In genomic region chr16:84176192-84177053, GRCh38 we compare ENCODE assay signal across 13 cellular contexts. TPM values are rescaled to one million over a fixed set of nuclear protein-coding genes. Genes with fewer than 3 reads are reported as not detected.
DNase-seq lines count a peak whose midpoint lies in the region; ATAC-seq, FAIRE-seq and TF ChIP-seq lines count a peak whose summit lies in the region.
"Had no signal": no experiment of that assay in that cellular context is flagged by ENCODE, and none has a peak within 500 bp of the region (broad histone marks: within the 10 kb centered on the region; RNA-seq: fewer than 3 reads in every experiment).

No MANE protein-coding gene starts in this region.

- H3K4me3 ChIP-seq in HL-60 (replicated peaks; ENCODE audit: insufficient read depth, low read length), result no peak overlapping the region
- H3K4me3 ChIP-seq in HepG2 (replicated peaks in 1 of 3; ENCODE audit: insufficient read depth in 1 of 3, low read depth in 2 of 3, low read length in 3 of 3), result peak overlapping the region; percentile 10 to 61 (median 38)
- no peak overlapping the region for H3K4me3 ChIP-seq in spleen

- TF ChIP-seq RAD21 in HepG2 (CRISPR knock-in tag; IDR thresholded peaks at IDR 0.05), result no peak

- H2AFZ ChIP-seq in HepG2 (ENCODE audit: low read length), result no peak overlapping the region

- H3K9me3 ChIP-seq in HepG2 (ENCODE audit: low read length) (no peaks in the 10 kb centered on the region), spleen (no peaks in the 10 kb centered on the region)

- no peak overlapping the region for H3K4me3 Mint-ChIP-seq in chondrocyte (ENCODE audit: unreplicated experiment)
- H3K4me3 Mint-ChIP-seq in activated CD4-positive, alpha-beta T cell treated with anti-CD3 and anti-CD28 coated beads, Interleukin-2, amount 10 ng/mL, durations not matched to agents 24 days and 14 days, result no peak overlapping the region
- no peak overlapping the region for H3K4me3 Mint-ChIP-seq in effector memory CD8-positive, alpha-beta T cell
- H3K4me3 Mint-ChIP-seq in activated CD4-positive, alpha-beta memory T cell treated with anti-CD3 and anti-CD28 coated beads, Interleukin-2, amount 10 ng/mL, durations not matched to agents 7 days and 5 days, result no peak overlapping the region
- H3K4me3 Mint-ChIP-seq: activated T-cell treated with anti-CD3 and anti-CD28 coated beads, Interleukin-2, amount 50 U/mL, for 4 hours had no signal

- POLR2A ChIA-PET in HepG2 (lab: Yijun Ruan, JAX), result interaction anchor here (0.8 to 2.6 kb wide), 9 partner anchors 11 to 222 kb away, joined by 3 to 18 read pairs (median 4); partner anchors contain the start of genes DNAAF1, HSDL1, MBTPS1 and TAF1C
- POLR2A ChIA-PET in activated CD4-positive, alpha-beta memory T cell treated with anti-CD3 and anti-CD28 coated beads, Interleukin-2, amount 10 ng/mL, durations not matched to agents 7 days and 5 days (lab: Charles Lee), result interaction anchor here (1.2 to 2.0 kb wide), 4 partner anchors 11 to 92 kb away, joined by 3 to 6 read pairs (median 4); partner anchors contain the start of genes DNAAF1, HSDL1 and TAF1C

- TF ChIP-seq EP300 in HepG2 (IDR thresholded peaks at IDR 0.05; ENCODE audit: low read depth in 2 of 2, low read length in 2 of 2), result no peak
- TF ChIP-seq EP300 in HepG2 (CRISPR knock-in tag; IDR thresholded peaks at IDR 0.05; ENCODE audit: borderline replicate concordance), result no peak

- WGBS in HepG2 (ENCODE audit: low lambda C conversion rate), result 3% methylated on average over 12 of the region's 18 CpGs
- WGBS in spleen, 5 donors, result 44 to 84% (median 73%) methylated on average over 12 to 18 of the region's 18 CpGs

- H3K36me3 ChIP-seq in HepG2 (replicated peaks in 1 of 2; ENCODE audit: control insufficient read depth in 1 of 2, insufficient read depth in 2 of 2, low read length in 2 of 2), result peaks cover 9 to 22% of the 10 kb centered on the region in 2 experiments; a peak in 4 of 5 replicates
- H3K36me3 ChIP-seq in spleen, result peaks cover 0 to 45% (median 38%) of the 10 kb centered on the region in 6 donors

- intact Hi-C loops in HepG2 (cut with micrococcal nuclease; ENCODE audit: unreplicated experiment), result loop anchor here (5.0 kb wide), 1 partner anchor 224 kb away; the partner anchor contains the start of gene OSGIN1
- intact Hi-C loops in spleen (cut with DNase I; ENCODE audit: low total_unique reads), result loop anchor here (10.0 kb wide), 2 partner anchors 92 to 222 kb away; partner anchors contain the start of gene OSGIN1
- intact Hi-C loops in activated CD4-positive, alpha-beta T cell treated with anti-CD3 and anti-CD28 coated beads, Interleukin-2, amount 10 ng/mL, durations not matched to agents 24 days and 14 days (cut with micrococcal nuclease), result no loop called here

- H3K4me2 ChIP-seq in HepG2 (ENCODE audit: low read depth, low read length), result peak overlapping the region; percentile 75

- no peak for FAIRE-seq in HepG2 (lab: Jason Lieb, UNC)

- no TSS peak for BruUV-seq in HepG2 (replicated peaks; lab: Mats Ljungman, UMichigan)

- no peaks in the 10 kb centered on the region for H3K36me3 Mint-ChIP-seq in chondrocyte (ENCODE audit: low read depth)
- H3K36me3 Mint-ChIP-seq in activated CD4-positive, alpha-beta T cell treated with anti-CD3 and anti-CD28 coated beads, Interleukin-2, amount 10 ng/mL, durations not matched to agents 24 days and 14 days (ENCODE audit: low read depth), result peaks cover 12% of the 10 kb centered on the region
- H3K36me3 Mint-ChIP-seq in effector memory CD8-positive, alpha-beta T cell (ENCODE audit: insufficient read depth), result peaks cover 11% of the 10 kb centered on the region
- H3K36me3 Mint-ChIP-seq in activated CD4-positive, alpha-beta memory T cell treated with anti-CD3 and anti-CD28 coated beads, Interleukin-2, amount 10 ng/mL, durations not matched to agents 7 days and 5 days (ENCODE audit: low read depth), result peaks cover 5% of the 10 kb centered on the region

- no peaks in the 10 kb centered on the region for H3K27me3 Mint-ChIP-seq in chondrocyte (ENCODE audit: low read depth)
- peaks cover 3% of the 10 kb centered on the region for H3K27me3 Mint-ChIP-seq in activated CD4-positive, alpha-beta T cell treated with anti-CD3 and anti-CD28 coated beads, Interleukin-2, amount 10 ng/mL, durations not matched to agents 24 days and 14 days
- peaks cover 11 to 15% of the 10 kb centered on the region in 2 donors for H3K27me3 Mint-ChIP-seq in effector memory CD8-positive, alpha-beta T cell
- peaks cover 11% of the 10 kb centered on the region for H3K27me3 Mint-ChIP-seq in activated CD4-positive, alpha-beta memory T cell treated with anti-CD3 and anti-CD28 coated beads, Interleukin-2, amount 10 ng/mL, durations not matched to agents 7 days and 5 days

- CTCF ChIA-PET in HepG2 (lab: Yijun Ruan, JAX; ENCODE audit: low intra/inter-chr PET ratio, low total read pairs), result interaction anchor here (1.6 kb wide), 1 partner anchor 92 kb away, joined by 23 read pairs; no protein-coding TSS in a partner anchor
- CTCF ChIA-PET in activated CD4-positive, alpha-beta memory T cell treated with anti-CD3 and anti-CD28 coated beads, Interleukin-2, amount 10 ng/mL, durations not matched to agents 7 days and 5 days (lab: Charles Lee), result interaction anchor here (0.9 to 4.4 kb wide), 10 partner anchors 10 to 220 kb away, joined by 3 to 49 read pairs (median 5); partner anchors contain the start of genes MBTPS1 and TAF1C

- peak overlapping the region; percentile 25; the same call in 1 of the 2 replicates for H3K9ac ChIP-seq in HepG2 (ENCODE audit: insufficient read depth, low read depth, low read length)

- TF ChIP-seq POLR2A in HepG2 (IDR thresholded peaks at IDR 0.05; ENCODE audit: insufficient read depth in 1 of 2, low read depth in 2 of 2, low read length in 2 of 2) (peak; percentile 8 to 42; a peak in 2 of 4 replicates), spleen (IDR thresholded peaks at IDR 0.05) (no peak)

- peaks cover 37% of the 10 kb centered on the region for H3K4me1 ChIP-seq in HepG2 (ENCODE audit: insufficient read depth, low read length)
- peaks cover 22 to 68% (median 48%) of the 10 kb centered on the region in 6 donors for H3K4me1 ChIP-seq in spleen

- no peaks in the 10 kb centered on the region for H3K9me3 Mint-ChIP-seq in chondrocyte (ENCODE audit: low read depth)
- no peaks in the 10 kb centered on the region for H3K9me3 Mint-ChIP-seq in activated CD4-positive, alpha-beta T cell treated with anti-CD3 and anti-CD28 coated beads, Interleukin-2, amount 10 ng/mL, durations not matched to agents 24 days and 14 days
- H3K9me3 Mint-ChIP-seq in effector memory CD8-positive, alpha-beta T cell, result no peaks in the 10 kb centered on the region
- no peaks in the 10 kb centered on the region for H3K9me3 Mint-ChIP-seq in activated CD4-positive, alpha-beta memory T cell treated with anti-CD3 and anti-CD28 coated beads, Interleukin-2, amount 10 ng/mL, durations not matched to agents 7 days and 5 days
- H3K9me3 Mint-ChIP-seq: activated T-cell treated with anti-CD3 and anti-CD28 coated beads, Interleukin-2, amount 50 U/mL, for 4 hours had no signal

- peaks cover 27% of the 10 kb centered on the region for H3K4me1 Mint-ChIP-seq in chondrocyte (ENCODE audit: low read depth)
- peaks cover 11% of the 10 kb centered on the region for H3K4me1 Mint-ChIP-seq in activated CD4-positive, alpha-beta T cell treated with anti-CD3 and anti-CD28 coated beads, Interleukin-2, amount 10 ng/mL, durations not matched to agents 24 days and 14 days
- H3K4me1 Mint-ChIP-seq in effector memory CD8-positive, alpha-beta T cell (ENCODE audit: low read depth in 2 of 2), result peaks cover 5 to 6% of the 10 kb centered on the region in 2 donors
- peaks cover 2% of the 10 kb centered on the region for H3K4me1 Mint-ChIP-seq in activated CD4-positive, alpha-beta memory T cell treated with anti-CD3 and anti-CD28 coated beads, Interleukin-2, amount 10 ng/mL, durations not matched to agents 7 days and 5 days

- H3K27ac ChIP-seq in HL-60 (replicated peaks) (peak overlapping the region; percentile 75), HepG2 (ENCODE audit: extremely low read length, insufficient read depth, low read length) (peak overlapping the region; percentile 43), spleen (peak overlapping the region; percentile 19 to 84 (median 75))

- peak; percentile 50 for ATAC-seq in HepG2
- no peak for ATAC-seq in effector memory CD8-positive, alpha-beta T cell (replicated peaks)

- no peaks in the 10 kb centered on the region for H4K20me1 ChIP-seq in HepG2 (ENCODE audit: insufficient read depth, low read length)

- no peaks in the 10 kb centered on the region for H3K27me3 ChIP-seq in HL-60 (ENCODE audit: insufficient read depth, poor library complexity, severe bottlenecking)
- peaks cover 1 to 6% of the 10 kb centered on the region in 2 experiments; a peak in 3 of 5 replicates for H3K27me3 ChIP-seq in HepG2 (ENCODE audit: control insufficient read depth in 1 of 2, insufficient read depth in 2 of 2, low read length in 2 of 2)
- H3K27me3 ChIP-seq in spleen (replicated peaks in 1 of 7), result peaks cover 0 to 1% (median 0%) of the 10 kb centered on the region in 7 donors

- no peak for TF ChIP-seq CTCF in HL-60 (IDR thresholded peaks at IDR 0.05; ENCODE audit: insufficient read depth, low read length)
- no peak for TF ChIP-seq CTCF in chondrocyte (IDR thresholded peaks at IDR 0.05)
- TF ChIP-seq CTCF in HepG2 (CRISPR knock-in tag; IDR thresholded peaks at IDR 0.05), result no peak
- TF ChIP-seq CTCF in spleen (IDR thresholded peaks at IDR 0.05 in 8 of 11, conservative IDR thresholded peaks at IDR 0.05 in 3 of 11), result no peak

- DNase-seq in HL-60 (ENCODE audit: low read depth in 1 of 2, low spot score in 1 of 2) (peak in 1 of 2 experiments; percentile 7), chondrocyte (ENCODE audit: low spot score) (no peak), HepG2 (ENCODE audit: low spot score) (peak; percentile 31), spleen (no peak), NCI-H510A treated with DMSO at 0.1 percent for 48 hours (lab: John Stamatoyannopoulos, UW) (no peak)
- DNase-seq in activated CD4-positive, alpha-beta T cell treated with anti-CD3 and anti-CD28 coated beads, Interleukin-2, amount 10 ng/mL, durations not matched to agents 24 days and 14 days, result no peak
- no peak for DNase-seq in effector memory CD8-positive, alpha-beta T cell
- DNase-seq in activated CD4-positive, alpha-beta memory T cell treated with anti-CD3 and anti-CD28 coated beads, Interleukin-2, amount 10 ng/mL, durations not matched to agents 7 days and 5 days, result no peak
- DNase-seq: activated T-cell treated with anti-CD3 and anti-CD28 coated beads, Interleukin-2, amount 50 U/mL, for 4 hours had no signal

- no peaks in the 10 kb centered on the region for H3K79me2 ChIP-seq in HepG2 (ENCODE audit: insufficient read depth, low read length)

- H3K27ac Mint-ChIP-seq in chondrocyte (ENCODE audit: unreplicated experiment), result peak overlapping the region; percentile 92
- H3K27ac Mint-ChIP-seq in activated CD4-positive, alpha-beta T cell treated with anti-CD3 and anti-CD28 coated beads, Interleukin-2, amount 10 ng/mL, durations not matched to agents 24 days and 14 days, result no peak overlapping the region
- no peak overlapping the region for H3K27ac Mint-ChIP-seq in effector memory CD8-positive, alpha-beta T cell
- no peak overlapping the region for H3K27ac Mint-ChIP-seq in activated CD4-positive, alpha-beta memory T cell treated with anti-CD3 and anti-CD28 coated beads, Interleukin-2, amount 10 ng/mL, durations not matched to agents 7 days and 5 days

- in situ Hi-C loops in HepG2 (cut with HindIII; ENCODE audit: extremely low pct_ligation_motif_present, low pct_unique_long_range_greater_than_20kb), result loop anchor here (5.0 to 25.0 kb wide), 2 partner anchors 89 to 214 kb away; partner anchors contain the start of genes NECAB2 and OSGIN1

RNA-seq across cellular contexts. Expression of gene TAF1C, which starts 10.4 kb away (rescaled TPM):
- total RNA-seq in chondrocyte (22.2 to 33.9 TPM (median 26.9 TPM) in 3 replicates), HepG2 (2016; rRNA removed; fragmentation: Illumina TruSeq; extraction: Trizol) (8.3 and 15.6 TPM in 2 replicates), spleen (100 to 1,000 TPM in 2 of 7 donors, 10 to 100 TPM in 5; 60.3 to 133 (median 76.6) TPM)
- 9.0 and 11.9 TPM in 2 replicates for total RNA-seq in HepG2 (2016; cell fraction: cytosol; rRNA removed; fragmentation: Illumina TruSeq; extraction: Trizol; ENCODE audit: low read depth)
- 5.7 and 17.7 TPM in 2 replicates for total RNA-seq in HepG2 (2016; cell fraction: insoluble cytoplasmic fraction; rRNA removed; fragmentation: Illumina TruSeq; extraction: Trizol)
- 9.2 and 10.3 TPM in 2 replicates for total RNA-seq in HepG2 (2016; cell fraction: membrane; rRNA removed; fragmentation: Illumina TruSeq; extraction: Trizol)
- 33.5 and 39.8 TPM in 2 replicates for total RNA-seq in HepG2 (2016; cell fraction: nucleus; rRNA removed; fragmentation: Illumina TruSeq; extraction: Trizol)
- polyA plus RNA-seq in HepG2 (2011; rRNA removed) (20.8 and 25.2 TPM in 2 replicates), spleen (100 to 1,000 TPM in 1 of 3 donors, 10 to 100 TPM in 2; 31.4 to 125 (median 70.6) TPM)
- 6.5 and 8.8 TPM in 2 replicates for polyA plus RNA-seq in HepG2 (2011; cell fraction: cytosol; rRNA removed)
- 318 and 424 TPM in 2 replicates for polyA plus RNA-seq in HepG2 (2011; cell fraction: nucleus; rRNA removed)
- polyA plus RNA-seq in HepG2 (2012), result 24.5 and 34.3 TPM in 2 replicates
- 1.1 and 1.7 TPM in 2 replicates for polyA plus RNA-seq in HepG2 (2016; cell fraction: cytosol; fragmentation: Illumina TruSeq; extraction: Trizol; ENCODE audit: low read depth)
- polyA plus RNA-seq in HepG2 (2016; cell fraction: insoluble cytoplasmic fraction; fragmentation: Illumina TruSeq; extraction: Trizol; ENCODE audit: low read depth), result 9.1 and 13.0 TPM in 2 replicates
- polyA plus RNA-seq in HepG2 (2016; cell fraction: membrane; fragmentation: Illumina TruSeq; extraction: Trizol; ENCODE audit: low read depth), result 1.9 and 2.6 TPM in 2 replicates
- polyA plus RNA-seq in HepG2 (2016; cell fraction: nucleus; fragmentation: Illumina TruSeq; extraction: Trizol; ENCODE audit: insufficient read depth, low read depth), result 119 and 132 TPM in 2 replicates
- polyA minus RNA-seq in HepG2 (2011; rRNA and poly(A)+ RNA removed; ENCODE audit: low replicate concordance), result 40.8 and 57.1 TPM in 2 replicates
- 4.0 and 5.1 TPM in 2 replicates for polyA minus RNA-seq in HepG2 (2011; cell fraction: cytosol; rRNA and poly(A)+ RNA removed)
- polyA minus RNA-seq in HepG2 (2011; cell fraction: nucleus; rRNA and poly(A)+ RNA removed), result 62.5 and 75.1 TPM in 2 replicates
- total RNA-seq in activated CD4-positive, alpha-beta T cell treated with anti-CD3 and anti-CD28 coated beads, Interleukin-2, amount 10 ng/mL, durations not matched to agents 24 days and 14 days, result 60.3 and 61.1 TPM in 2 replicates
- total RNA-seq in activated CD4-positive, alpha-beta memory T cell treated with anti-CD3 and anti-CD28 coated beads, Interleukin-2, amount 10 ng/mL, durations not matched to agents 7 days and 5 days, result 10 to 100 TPM; 47.2 to 51.9 TPM

RNA-seq across cellular contexts. Expression of gene ADAD2, which starts 14.5 kb away (rescaled TPM):
- total RNA-seq in chondrocyte (not detected in 3 replicates), HepG2 (2016; rRNA removed; fragmentation: Illumina TruSeq; extraction: Trizol) (not detected in 2 replicates), spleen (10 to 100 TPM in 1 of 7 donors, 1 to 10 TPM in 6; 2.8 to 24.1 (median 6.4) TPM)
- not detected in 2 replicates for total RNA-seq in HepG2 (2016; cell fraction: cytosol; rRNA removed; fragmentation: Illumina TruSeq; extraction: Trizol; ENCODE audit: low read depth)
- not detected in 2 replicates for total RNA-seq in HepG2 (2016; cell fraction: insoluble cytoplasmic fraction; rRNA removed; fragmentation: Illumina TruSeq; extraction: Trizol)
- total RNA-seq in HepG2 (2016; cell fraction: membrane; rRNA removed; fragmentation: Illumina TruSeq; extraction: Trizol), result not detected in 2 replicates
- not detected in 2 replicates for total RNA-seq in HepG2 (2016; cell fraction: nucleus; rRNA removed; fragmentation: Illumina TruSeq; extraction: Trizol)
- polyA plus RNA-seq in HepG2 (2011; rRNA removed) (not detected in 2 replicates), spleen (10 to 100 TPM in 2 of 3 donors, 1 to 10 TPM in 1; 2.5 to 86.5 (median 25.9) TPM)
- 0.03 TPM in 1 of 2 replicates, not detected in the other for polyA plus RNA-seq in HepG2 (2011; cell fraction: cytosol; rRNA removed)
- not detected in 2 replicates for polyA plus RNA-seq in HepG2 (2011; cell fraction: nucleus; rRNA removed)
- not detected in 2 replicates for polyA plus RNA-seq in HepG2 (2012)
- polyA plus RNA-seq in HepG2 (2016; cell fraction: cytosol; fragmentation: Illumina TruSeq; extraction: Trizol; ENCODE audit: low read depth), result not detected in 2 replicates
- not detected in 2 replicates for polyA plus RNA-seq in HepG2 (2016; cell fraction: insoluble cytoplasmic fraction; fragmentation: Illumina TruSeq; extraction: Trizol; ENCODE audit: low read depth)
- not detected in 2 replicates for polyA plus RNA-seq in HepG2 (2016; cell fraction: membrane; fragmentation: Illumina TruSeq; extraction: Trizol; ENCODE audit: low read depth)
- not detected in 2 replicates for polyA plus RNA-seq in HepG2 (2016; cell fraction: nucleus; fragmentation: Illumina TruSeq; extraction: Trizol; ENCODE audit: insufficient read depth, low read depth)
- polyA minus RNA-seq in HepG2 (2011; rRNA and poly(A)+ RNA removed; ENCODE audit: low replicate concordance), result not detected in 2 replicates
- not detected in 2 replicates for polyA minus RNA-seq in HepG2 (2011; cell fraction: cytosol; rRNA and poly(A)+ RNA removed)
- not detected in 2 replicates for polyA minus RNA-seq in HepG2 (2011; cell fraction: nucleus; rRNA and poly(A)+ RNA removed)
- not detected in 2 replicates for total RNA-seq in activated CD4-positive, alpha-beta T cell treated with anti-CD3 and anti-CD28 coated beads, Interleukin-2, amount 10 ng/mL, durations not matched to agents 24 days and 14 days
- not detected for total RNA-seq in activated CD4-positive, alpha-beta memory T cell treated with anti-CD3 and anti-CD28 coated beads, Interleukin-2, amount 10 ng/mL, durations not matched to agents 7 days and 5 days
- total RNA-seq: cerebellum; LHCN-M2; pulmonary artery endothelial cell; T-helper 2 cell treated with Interferon-gamma antibody and Interleukin-4, amounts not matched to agents 100 ng/mL and 5 ng/mL, for 36 hours had no signal

RNA-seq across cellular contexts. Expression of gene DNAAF1, which starts 31.3 kb away (rescaled TPM):
- total RNA-seq in chondrocyte, result not detected in 3 replicates
- total RNA-seq in HepG2 (2016; rRNA removed; fragmentation: Illumina TruSeq; extraction: Trizol), result 0.04 TPM in 1 of 2 replicates, not detected in the other
- total RNA-seq in HepG2 (2016; cell fraction: cytosol; rRNA removed; fragmentation: Illumina TruSeq; extraction: Trizol; ENCODE audit: low read depth), result not detected in 2 replicates
- total RNA-seq in HepG2 (2016; cell fraction: insoluble cytoplasmic fraction; rRNA removed; fragmentation: Illumina TruSeq; extraction: Trizol), result 0.09 TPM in 1 of 2 replicates, not detected in the other
- total RNA-seq in HepG2 (2016; cell fraction: membrane; rRNA removed; fragmentation: Illumina TruSeq; extraction: Trizol), result 0.21 and 0.28 TPM in 2 replicates
- 0.22 and 0.25 TPM in 2 replicates for total RNA-seq in HepG2 (2016; cell fraction: nucleus; rRNA removed; fragmentation: Illumina TruSeq; extraction: Trizol)
- polyA plus RNA-seq in HepG2 (2011; rRNA removed), result 0.07 TPM in 1 of 2 replicates, not detected in the other
- polyA plus RNA-seq in HepG2 (2011; cell fraction: cytosol; rRNA removed), result not detected in 2 replicates
- polyA plus RNA-seq in HepG2 (2011; cell fraction: nucleus; rRNA removed), result 0.10 and 0.48 TPM in 2 replicates
- 0.09 TPM in 1 of 2 replicates, not detected in the other for polyA plus RNA-seq in HepG2 (2012)
- polyA plus RNA-seq in HepG2 (2016; cell fraction: cytosol; fragmentation: Illumina TruSeq; extraction: Trizol; ENCODE audit: low read depth), result not detected in 2 replicates
- not detected in 2 replicates for polyA plus RNA-seq in HepG2 (2016; cell fraction: insoluble cytoplasmic fraction; fragmentation: Illumina TruSeq; extraction: Trizol; ENCODE audit: low read depth)
- not detected in 2 replicates for polyA plus RNA-seq in HepG2 (2016; cell fraction: membrane; fragmentation: Illumina TruSeq; extraction: Trizol; ENCODE audit: low read depth)
- polyA plus RNA-seq in HepG2 (2016; cell fraction: nucleus; fragmentation: Illumina TruSeq; extraction: Trizol; ENCODE audit: insufficient read depth, low read depth), result 0.35 and 0.44 TPM in 2 replicates
- polyA minus RNA-seq in HepG2 (2011; rRNA and poly(A)+ RNA removed; ENCODE audit: low replicate concordance), result 0.37 TPM in 1 of 2 replicates, not detected in the other
- polyA minus RNA-seq in HepG2 (2011; cell fraction: cytosol; rRNA and poly(A)+ RNA removed), result not detected in 2 replicates
- 0.37 TPM in 1 of 2 replicates, not detected in the other for polyA minus RNA-seq in HepG2 (2011; cell fraction: nucleus; rRNA and poly(A)+ RNA removed)
- 1 to 10 TPM in 2 of 7 donors, under 1 TPM in 4, not detected in 1; 0.20 to 2.0 (median 0.79) TPM for total RNA-seq in spleen
- 1 to 10 TPM; 1.3 to 4.3 (median 2.0) TPM for polyA plus RNA-seq in spleen
- not detected in 2 replicates for total RNA-seq in activated CD4-positive, alpha-beta T cell treated with anti-CD3 and anti-CD28 coated beads, Interleukin-2, amount 10 ng/mL, durations not matched to agents 24 days and 14 days
- total RNA-seq in activated CD4-positive, alpha-beta memory T cell treated with anti-CD3 and anti-CD28 coated beads, Interleukin-2, amount 10 ng/mL, durations not matched to agents 7 days and 5 days, result not detected
- total RNA-seq: activated T-cell treated with anti-CD3 and anti-CD28 coated beads, Interleukin-2, amount 50 U/mL, for 4 hours; LHCN-M2; T-helper 2 cell treated with Interferon-gamma antibody and Interleukin-4, amounts not matched to agents 100 ng/mL and 5 ng/mL, for 36 hours had no signal

RNA-seq across cellular contexts. Expression of gene HSDL1, which starts 31.4 kb away (rescaled TPM):
- total RNA-seq in chondrocyte (15.2 to 25.5 TPM (median 20.8 TPM) in 3 replicates), HepG2 (2016; rRNA removed; fragmentation: Illumina TruSeq; extraction: Trizol) (41.0 and 49.7 TPM in 2 replicates), spleen (10 to 100 TPM; 18.3 to 29.0 (median 23.4) TPM)
- 7.8 and 9.0 TPM in 2 replicates for total RNA-seq in HepG2 (2016; cell fraction: cytosol; rRNA removed; fragmentation: Illumina TruSeq; extraction: Trizol; ENCODE audit: low read depth)
- total RNA-seq in HepG2 (2016; cell fraction: insoluble cytoplasmic fraction; rRNA removed; fragmentation: Illumina TruSeq; extraction: Trizol), result 44.0 and 52.4 TPM in 2 replicates
- total RNA-seq in HepG2 (2016; cell fraction: membrane; rRNA removed; fragmentation: Illumina TruSeq; extraction: Trizol), result 24.0 and 24.1 TPM in 2 replicates
- total RNA-seq in HepG2 (2016; cell fraction: nucleus; rRNA removed; fragmentation: Illumina TruSeq; extraction: Trizol), result 44.3 and 51.5 TPM in 2 replicates
- polyA plus RNA-seq in HepG2 (2011; rRNA removed) (38.5 and 49.2 TPM in 2 replicates), spleen (10 to 100 TPM; 10.1 to 15.7 (median 14.0) TPM)
- polyA plus RNA-seq in HepG2 (2011; cell fraction: cytosol; rRNA removed), result 16.7 and 25.9 TPM in 2 replicates
- 63.7 and 74.4 TPM in 2 replicates for polyA plus RNA-seq in HepG2 (2011; cell fraction: nucleus; rRNA removed)
- 37.4 and 44.3 TPM in 2 replicates for polyA plus RNA-seq in HepG2 (2012)
- polyA plus RNA-seq in HepG2 (2016; cell fraction: cytosol; fragmentation: Illumina TruSeq; extraction: Trizol; ENCODE audit: low read depth), result 4.0 and 5.2 TPM in 2 replicates
- polyA plus RNA-seq in HepG2 (2016; cell fraction: insoluble cytoplasmic fraction; fragmentation: Illumina TruSeq; extraction: Trizol; ENCODE audit: low read depth), result 31.8 and 35.8 TPM in 2 replicates
- 9.4 and 9.5 TPM in 2 replicates for polyA plus RNA-seq in HepG2 (2016; cell fraction: membrane; fragmentation: Illumina TruSeq; extraction: Trizol; ENCODE audit: low read depth)
- 82.3 and 86.1 TPM in 2 replicates for polyA plus RNA-seq in HepG2 (2016; cell fraction: nucleus; fragmentation: Illumina TruSeq; extraction: Trizol; ENCODE audit: insufficient read depth, low read depth)
- polyA minus RNA-seq in HepG2 (2011; rRNA and poly(A)+ RNA removed; ENCODE audit: low replicate concordance), result 16.9 and 31.3 TPM in 2 replicates
- polyA minus RNA-seq in HepG2 (2011; cell fraction: cytosol; rRNA and poly(A)+ RNA removed), result 17.4 and 22.4 TPM in 2 replicates
- polyA minus RNA-seq in HepG2 (2011; cell fraction: nucleus; rRNA and poly(A)+ RNA removed), result 37.8 and 49.3 TPM in 2 replicates
- 16.4 and 17.6 TPM in 2 replicates for total RNA-seq in activated CD4-positive, alpha-beta T cell treated with anti-CD3 and anti-CD28 coated beads, Interleukin-2, amount 10 ng/mL, durations not matched to agents 24 days and 14 days
- 10 to 100 TPM; 15.2 to 16.3 TPM for total RNA-seq in activated CD4-positive, alpha-beta memory T cell treated with anti-CD3 and anti-CD28 coated beads, Interleukin-2, amount 10 ng/mL, durations not matched to agents 7 days and 5 days

RNA-seq across cellular contexts. Expression of gene MBTPS1, which starts 59.7 kb away (rescaled TPM):
- total RNA-seq in chondrocyte (83.7 to 105 TPM (median 88.7 TPM) in 3 replicates), HepG2 (2016; rRNA removed; fragmentation: Illumina TruSeq; extraction: Trizol) (42.0 and 56.7 TPM in 2 replicates), spleen (100 to 1,000 TPM in 3 of 7 donors, 10 to 100 TPM in 4; 76.4 to 121 (median 98.7) TPM)
- 14.4 and 16.1 TPM in 2 replicates for total RNA-seq in HepG2 (2016; cell fraction: cytosol; rRNA removed; fragmentation: Illumina TruSeq; extraction: Trizol; ENCODE audit: low read depth)
- 36.6 and 55.6 TPM in 2 replicates for total RNA-seq in HepG2 (2016; cell fraction: insoluble cytoplasmic fraction; rRNA removed; fragmentation: Illumina TruSeq; extraction: Trizol)
- total RNA-seq in HepG2 (2016; cell fraction: membrane; rRNA removed; fragmentation: Illumina TruSeq; extraction: Trizol), result 45.4 and 47.4 TPM in 2 replicates
- 69.1 and 74.7 TPM in 2 replicates for total RNA-seq in HepG2 (2016; cell fraction: nucleus; rRNA removed; fragmentation: Illumina TruSeq; extraction: Trizol)
- polyA plus RNA-seq in HepG2 (2011; rRNA removed) (83.4 and 91.3 TPM in 2 replicates), spleen (10 to 100 TPM; 34.5 to 44.2 (median 39.9) TPM)
- 67.3 and 71.7 TPM in 2 replicates for polyA plus RNA-seq in HepG2 (2011; cell fraction: cytosol; rRNA removed)
- polyA plus RNA-seq in HepG2 (2011; cell fraction: nucleus; rRNA removed), result 131 and 133 TPM in 2 replicates
- 62.6 and 69.2 TPM in 2 replicates for polyA plus RNA-seq in HepG2 (2012)
- polyA plus RNA-seq in HepG2 (2016; cell fraction: cytosol; fragmentation: Illumina TruSeq; extraction: Trizol; ENCODE audit: low read depth), result 8.3 TPM in 2 replicates
- polyA plus RNA-seq in HepG2 (2016; cell fraction: insoluble cytoplasmic fraction; fragmentation: Illumina TruSeq; extraction: Trizol; ENCODE audit: low read depth), result 38.4 and 45.1 TPM in 2 replicates
- 28.8 and 29.8 TPM in 2 replicates for polyA plus RNA-seq in HepG2 (2016; cell fraction: membrane; fragmentation: Illumina TruSeq; extraction: Trizol; ENCODE audit: low read depth)
- 102 and 104 TPM in 2 replicates for polyA plus RNA-seq in HepG2 (2016; cell fraction: nucleus; fragmentation: Illumina TruSeq; extraction: Trizol; ENCODE audit: insufficient read depth, low read depth)
- 115 TPM in 2 replicates for polyA minus RNA-seq in HepG2 (2011; rRNA and poly(A)+ RNA removed; ENCODE audit: low replicate concordance)
- polyA minus RNA-seq in HepG2 (2011; cell fraction: cytosol; rRNA and poly(A)+ RNA removed), result 74.7 and 82.8 TPM in 2 replicates
- 177 and 179 TPM in 2 replicates for polyA minus RNA-seq in HepG2 (2011; cell fraction: nucleus; rRNA and poly(A)+ RNA removed)
- 49.6 and 52.3 TPM in 2 replicates for total RNA-seq in activated CD4-positive, alpha-beta T cell treated with anti-CD3 and anti-CD28 coated beads, Interleukin-2, amount 10 ng/mL, durations not matched to agents 24 days and 14 days
- total RNA-seq in activated CD4-positive, alpha-beta memory T cell treated with anti-CD3 and anti-CD28 coated beads, Interleukin-2, amount 10 ng/mL, durations not matched to agents 7 days and 5 days, result 10 to 100 TPM; 46.4 to 50.4 TPM

Comparison
In these comparisons a context has a peak if more than half of its experiments do, and no peak if none do; other contexts are left out.
1. H3K4me3 ChIP-seq: peak in HepG2 (3 of 3); none in HL-60 (single experiment) and spleen (0 of 8).
2. POLR2A ChIP-seq: peak in HepG2 (2 of 2); none in spleen (0 of 3).
3. Peak in every context shown above with its lines, with median percentiles within 50 percentile points of each other: H3K27ac ChIP-seq.